ENCODE assay signal across 17 cellular contexts in genomic region chr1:59701376-59701775, GRCh38.
DNase-seq lines count a peak whose midpoint lies in the region; TF ChIP-seq lines count a peak whose summit lies in the region.
"Had no signal": no experiment of that assay in that cellular context is flagged by ENCODE, and none has a peak within 500 bp of the region (broad histone marks: within the 10 kb centered on the region; RNA-seq: fewer than 3 reads in every experiment).

No MANE protein-coding gene starts in this region.

- no peak overlapping the region for H3K4me2 ChIP-seq in GM23248 (ENCODE audit: unreplicated experiment)
- H3K4me2 ChIP-seq in trophoblast cell (ENCODE audit: low read length): no peak overlapping the region

- H4K20me1 ChIP-seq in GM23248 (ENCODE audit: insufficient read depth): no peaks in the 10 kb centered on the region

- no peak overlapping the region for H3K9ac ChIP-seq in GM23248
- H3K9ac ChIP-seq in adipocyte (ENCODE audit: low read length): no peak overlapping the region
- no peak overlapping the region for H3K9ac ChIP-seq in trophoblast cell (ENCODE audit: low read length)

- DNase-seq in GM23248 (peak; percentile 58), adipocyte (ENCODE audit: low read depth) (peak; percentile 64), fibroblast of mammary gland (ENCODE audit: low read depth) (peak; percentile 51), trophoblast cell (no peak), esophagus squamous epithelium (lab: John Stamatoyannopoulos, UW) (no peak), NCI-H2107 (lab: John Stamatoyannopoulos, UW) (no peak), NCI-H187 (lab: John Stamatoyannopoulos, UW) (no peak)
- DNase-seq: CD4-positive, alpha-beta T cell; DND-41; GF-D8; KBM-7; NCI-H1105 treated with DMSO at 0.1 percent for 48 hours; NCI-H1930; NCI-H2171 treated with DMSO at 0.1 percent for 48 hours; NCI-H510A treated with DMSO at 0.1 percent for 48 hours; RPMI8226 had no signal

- H3K27me3 ChIP-seq in GM23248 (replicated peaks; ENCODE audit: insufficient read depth) (no peaks in the 10 kb centered on the region), adipocyte (replicated peaks; ENCODE audit: control insufficient read depth, insufficient read depth, low read length) (no peaks in the 10 kb centered on the region), trophoblast cell (ENCODE audit: insufficient read depth, low read length) (no peaks in the 10 kb centered on the region), esophagus squamous epithelium (no peaks in the 10 kb centered on the region)

- no peaks in the 10 kb centered on the region for H3K9me2 ChIP-seq in GM23248 (ENCODE audit: insufficient read depth)

- H3K4me3 ChIP-seq in GM23248: no peak overlapping the region
- no peak overlapping the region for H3K4me3 ChIP-seq in adipocyte (ENCODE audit: low read length)
- no peak overlapping the region for H3K4me3 ChIP-seq in fibroblast of mammary gland (ENCODE audit: control insufficient read depth, low read depth, low read length)
- H3K4me3 ChIP-seq in trophoblast cell (ENCODE audit: low read depth, low read length): no peak overlapping the region
- H3K4me3 ChIP-seq in esophagus squamous epithelium: no peak overlapping the region

- H3K14ac ChIP-seq in trophoblast cell (ENCODE audit: low read length): no peak overlapping the region

- H3K9me3 ChIP-seq in GM23248 (ENCODE audit: low read depth) (no peaks in the 10 kb centered on the region), adipocyte (ENCODE audit: control insufficient read depth, low read length) (no peaks in the 10 kb centered on the region), trophoblast cell (ENCODE audit: insufficient read depth, low read depth, low read length) (no peaks in the 10 kb centered on the region), esophagus squamous epithelium (no peaks in the 10 kb centered on the region)

- H3K27ac ChIP-seq in GM23248 (peak overlapping the region; percentile 17), trophoblast cell (ENCODE audit: low read depth, low read length) (no peak overlapping the region), esophagus squamous epithelium (no peak overlapping the region)
- H3K27ac ChIP-seq: HL-60 had no signal

- TF ChIP-seq POLR2A in esophagus squamous epithelium (IDR thresholded peaks at IDR 0.05): no peak

- H4K12ac ChIP-seq in trophoblast cell (ENCODE audit: low read depth, low read length): no peak overlapping the region

- no peak overlapping the region for H4K91ac ChIP-seq in trophoblast cell (ENCODE audit: low read depth, low read length)

- H3F3A ChIP-seq in GM23248 (ENCODE audit: insufficient read depth): peaks cover 48% of the 10 kb centered on the region

- H2AFZ ChIP-seq in GM23248 (no peak overlapping the region), trophoblast cell (ENCODE audit: insufficient read depth, low read length, poor library complexity) (no peak overlapping the region)

- intact Hi-C loops in esophagus squamous epithelium (cut with DNase I): loop anchor here (10.0 kb wide), 1 partner anchor 917 kb away; the partner anchor contains the start of gene JUN

- H2BK120ac ChIP-seq in trophoblast cell (ENCODE audit: insufficient read depth, low read length, poor library complexity): no peak overlapping the region

- no peak overlapping the region for H4K8ac ChIP-seq in trophoblast cell (ENCODE audit: low read depth, low read length)

- no peak overlapping the region for H3K4ac ChIP-seq in trophoblast cell (ENCODE audit: low read depth, low read length)

- H2BK5ac ChIP-seq in trophoblast cell (ENCODE audit: low read depth, low read length, poor library complexity): no peak overlapping the region

- WGBS in GM23248 (ENCODE audit: low coverage in 1 of 2, low lambda C conversion rate in 2 of 2, missing lambda C conversion rate in 2 of 2), 2 experiments: 85 to 90% methylated on average over 3 of the region's 3 CpGs
- WGBS in trophoblast cell (ENCODE audit: extremely low coverage, insufficient coverage, insufficient read length): no CpG with 5 or more reads among the region's 3 CpGs
- WGBS in esophagus squamous epithelium, 2 donors: 77 to 94% methylated on average over 3 of the region's 3 CpGs

- H3K23ac ChIP-seq in trophoblast cell (ENCODE audit: low read length): no peak overlapping the region

- H3K4me1 ChIP-seq in GM23248 (ENCODE audit: insufficient read depth) (peaks cover 63% of the 10 kb centered on the region), adipocyte (ENCODE audit: control insufficient read depth, insufficient read depth, low read length) (peaks cover 76% of the 10 kb centered on the region), trophoblast cell (ENCODE audit: control insufficient read depth in 1 of 2, insufficient read depth in 2 of 2, low read length in 2 of 2) (peaks cover 3 to 7% of the 10 kb centered on the region in 2 experiments), esophagus squamous epithelium (peaks cover 7 to 58% (median 25%) of the 10 kb centered on the region in 3 donors)

- H2BK12ac ChIP-seq in trophoblast cell (ENCODE audit: low read length): no peak overlapping the region

- H3K79me1 ChIP-seq in trophoblast cell (ENCODE audit: low read length): peaks cover 12% of the 10 kb centered on the region

- H3K18ac ChIP-seq in trophoblast cell (ENCODE audit: low read length): no peak overlapping the region

- TF ChIP-seq CTCF in fibroblast of mammary gland (conservative IDR thresholded peaks at IDR 0.05; ENCODE audit: control insufficient read depth, insufficient read depth, low read depth, low read length): no peak
- no peak for TF ChIP-seq CTCF in esophagus squamous epithelium (IDR thresholded peaks at IDR 0.05)

- H3K79me2 ChIP-seq in GM23248 (ENCODE audit: insufficient read depth): no peaks in the 10 kb centered on the region
- no peaks in the 10 kb centered on the region for H3K79me2 ChIP-seq in trophoblast cell (ENCODE audit: control insufficient read depth, insufficient read depth, low read length, poor library complexity)

- in situ Hi-C loops in GM23248 (cut with MboI): no loop called here

- peak overlapping the region; percentile 36 for H2AK5ac ChIP-seq in trophoblast cell (ENCODE audit: low read length)

- H3K36me3 ChIP-seq in GM23248 (ENCODE audit: low read depth): no peaks in the 10 kb centered on the region
- H3K36me3 ChIP-seq in adipocyte (ENCODE audit: control insufficient read depth, insufficient read depth, low read length, severe bottlenecking): no peaks in the 10 kb centered on the region
- H3K36me3 ChIP-seq in trophoblast cell (ENCODE audit: control insufficient read depth in 1 of 2, insufficient read depth in 2 of 2, low read length in 2 of 2): no peaks in the 10 kb centered on the region
- H3K36me3 ChIP-seq in esophagus squamous epithelium: no peaks in the 10 kb centered on the region

Comparison
In these comparisons a context has a peak if more than half of its experiments do, and no peak if none do; other contexts are left out.
1. DNase-seq: peak in GM23248 (single experiment), adipocyte (single experiment) and fibroblast of mammary gland (single experiment); none in trophoblast cell (0 of 2), esophagus squamous epithelium (single experiment), NCI-H2107 (single experiment) and NCI-H187 (0 of 2).